In genomic region chrX:97096385-97096784, GRCh38 we compare ENCODE assay signal across 15 cellular contexts.
"Had no signal": no experiment of that assay in that cellular context is flagged by ENCODE, and none has a peak within 500 bp of the region (broad histone marks: within the 10 kb centered on the region; RNA-seq: fewer than 3 reads in every experiment).

No MANE protein-coding gene starts in this region.

- H3K36me3 ChIP-seq: brain microvascular endothelial cell, upper lobe of right lung had no signal

- H3K4me3 ChIP-seq: heart left ventricle, testis, upper lobe of right lung had no signal

- ATAC-seq: esophagus mucosa; foreskin keratinocyte; heart left ventricle; natural killer cell treated with Interleukin-12 subunit alpha and Interleukin-12 subunit beta and Interleukin-15 and Interleukin-18, amount 100 ng/mL, for 72 hours; upper lobe of right lung had no signal

- H3K27me3 ChIP-seq: brain microvascular endothelial cell, foreskin keratinocyte, heart left ventricle, testis, upper lobe of right lung had no signal

- FAIRE-seq: islet of Langerhans, TTC549 had no signal

- DNase-seq: activated B cell treated with CpG ODN at 0.5 μM for 24 hours; activated CD4-positive, alpha-beta T cell treated with anti-CD3 and anti-CD28 coated beads, Interleukin-2, amount 10 ng/mL, durations not matched to agents 7 days and 5 days; brain microvascular endothelial cell; cerebellar nuclear complex; foreskin keratinocyte; heart left ventricle; mammary epithelial cell; stimulated activated CD4-positive, alpha-beta T cell treated with anti-CD3 and anti-CD28 coated beads, Interleukin-15, amount 100 ng/mL, for 24 hours; stimulated activated CD4-positive, alpha-beta T cell treated with anti-CD3 and anti-CD28 coated beads, Interleukin-4, amount 100 ng/mL, for 24 hours; testis; upper lobe of right lung had no signal

- H3K27ac ChIP-seq: brain microvascular endothelial cell, foreskin keratinocyte, heart left ventricle, testis, upper lobe of right lung had no signal

- H3K9me3 ChIP-seq: heart left ventricle, testis, upper lobe of right lung had no signal

- H3K4me1 ChIP-seq: foreskin keratinocyte, heart left ventricle, testis, upper lobe of right lung had no signal
